11 cellular contexts compared by ENCODE assay signal in genomic region chr5:80127037-80127642, GRCh38.
DNase-seq lines count a peak whose midpoint lies in the region; ATAC-seq, FAIRE-seq and TF ChIP-seq lines count a peak whose summit lies in the region.
"Had no signal": no experiment of that assay in that cellular context is flagged by ENCODE, and none has a peak within 500 bp of the region (broad histone marks: within the 10 kb centered on the region; RNA-seq: fewer than 3 reads in every experiment).

No MANE protein-coding gene starts in this region.

- peaks cover 25% of the 10 kb centered on the region for H3K36me3 ChIP-seq in BLaER1
- H3K36me3 ChIP-seq: BE2C had no signal

- no peak overlapping the region for H3K4me3 ChIP-seq in BLaER1
- H3K4me3 ChIP-seq in coronary artery: no peak overlapping the region

- ATAC-seq in GM18909 (IDR thresholded peaks at IDR 0.05; ENCODE audit: poor library complexity, unreplicated experiment): peak; percentile 44

- peak overlapping the region; percentile 2; the same call in 1 of the 2 replicates for H3K4me2 ChIP-seq in BLaER1

- H3K9me3 ChIP-seq in BLaER1: peaks cover 21% of the 10 kb centered on the region
- H3K9me3 ChIP-seq: BE2C had no signal

- FAIRE-seq in RCC 7860 (lab: Jason Lieb, UNC): peak; percentile 44

- H3K4me1 ChIP-seq in BLaER1: peaks cover 70% of the 10 kb centered on the region

- no peaks in the 10 kb centered on the region for H4K20me1 ChIP-seq in BLaER1

- no peak for TF ChIP-seq CTCF in coronary artery (IDR thresholded peaks at IDR 0.05)

- H3K27ac ChIP-seq in BLaER1 (no peak overlapping the region), coronary artery (peak overlapping the region in 1 of 2 donors; percentile 63)

- H3K27me3 ChIP-seq in BLaER1: no peaks in the 10 kb centered on the region
- H3K27me3 ChIP-seq: BE2C had no signal

- DNase-seq in RCC 7860 (ENCODE audit: low spot score) (peak; percentile 60), iris pigment epithelial cell (ENCODE audit: low read depth) (peak; percentile 7), globus pallidus (ENCODE audit: low spot score) (no peak), NCI-H1092 (lab: John Stamatoyannopoulos, UW) (no peak), coronary artery (ENCODE audit: low spot score) (no peak)
- no peak for DNase-seq in stimulated activated CD4-positive, alpha-beta T cell treated with anti-CD3 and anti-CD28 coated beads, Interleukin-4, amount 100 ng/mL, for 1 hour
- DNase-seq: activated CD4-positive, alpha-beta T cell treated with anti-CD3 and anti-CD28 coated beads, Interleukin-2, amount 50 U/mL, for 1 hour; BE2C; NCI-H748 treated with DMSO at 0.1 percent for 48 hours had no signal

- H3K9ac ChIP-seq in BLaER1: no peak overlapping the region

Comparison
In these comparisons a context has a peak if more than half of its experiments do, and no peak if none do; other contexts are left out.
1. DNase-seq: peak in RCC 7860 (single experiment) and iris pigment epithelial cell (single experiment); none in globus pallidus (single experiment), NCI-H1092 (single experiment), coronary artery (single experiment) and stimulated activated CD4-positive, alpha-beta T cell treated with anti-CD3 and anti-CD28 coated beads, Interleukin-4, amount 100 ng/mL, for 1 hour (single experiment).